ENCODE assay signal across 1 cellular context in the genomic region with DNA sequence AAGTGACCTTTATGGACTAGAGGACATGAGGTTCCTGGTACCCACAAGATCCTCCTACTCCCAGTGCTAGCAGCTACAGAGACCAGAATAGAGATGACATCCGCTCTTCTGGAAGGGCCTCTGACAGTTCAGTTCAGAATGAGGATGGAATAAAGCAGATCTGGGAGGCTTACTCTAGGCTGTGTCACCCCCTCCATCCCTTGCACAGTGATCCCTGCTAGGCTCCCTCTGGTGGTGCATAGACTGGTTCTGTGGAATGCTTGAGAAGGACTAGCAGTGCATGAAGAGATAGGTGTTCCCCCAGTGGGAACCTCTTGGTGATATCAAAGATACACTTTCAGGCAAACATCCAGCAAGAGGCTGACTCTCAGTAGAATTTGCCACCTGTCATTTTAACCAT.
TF ChIP-seq lines count a peak whose summit lies in the region.

No MANE protein-coding gene starts in this region.

TF ChIP-seq in GM23338, 12 proteins besides CTCF, POLR2A, EP300 and RAD21 (continued from another document):
- TF ChIP-seq, protein P1, sequence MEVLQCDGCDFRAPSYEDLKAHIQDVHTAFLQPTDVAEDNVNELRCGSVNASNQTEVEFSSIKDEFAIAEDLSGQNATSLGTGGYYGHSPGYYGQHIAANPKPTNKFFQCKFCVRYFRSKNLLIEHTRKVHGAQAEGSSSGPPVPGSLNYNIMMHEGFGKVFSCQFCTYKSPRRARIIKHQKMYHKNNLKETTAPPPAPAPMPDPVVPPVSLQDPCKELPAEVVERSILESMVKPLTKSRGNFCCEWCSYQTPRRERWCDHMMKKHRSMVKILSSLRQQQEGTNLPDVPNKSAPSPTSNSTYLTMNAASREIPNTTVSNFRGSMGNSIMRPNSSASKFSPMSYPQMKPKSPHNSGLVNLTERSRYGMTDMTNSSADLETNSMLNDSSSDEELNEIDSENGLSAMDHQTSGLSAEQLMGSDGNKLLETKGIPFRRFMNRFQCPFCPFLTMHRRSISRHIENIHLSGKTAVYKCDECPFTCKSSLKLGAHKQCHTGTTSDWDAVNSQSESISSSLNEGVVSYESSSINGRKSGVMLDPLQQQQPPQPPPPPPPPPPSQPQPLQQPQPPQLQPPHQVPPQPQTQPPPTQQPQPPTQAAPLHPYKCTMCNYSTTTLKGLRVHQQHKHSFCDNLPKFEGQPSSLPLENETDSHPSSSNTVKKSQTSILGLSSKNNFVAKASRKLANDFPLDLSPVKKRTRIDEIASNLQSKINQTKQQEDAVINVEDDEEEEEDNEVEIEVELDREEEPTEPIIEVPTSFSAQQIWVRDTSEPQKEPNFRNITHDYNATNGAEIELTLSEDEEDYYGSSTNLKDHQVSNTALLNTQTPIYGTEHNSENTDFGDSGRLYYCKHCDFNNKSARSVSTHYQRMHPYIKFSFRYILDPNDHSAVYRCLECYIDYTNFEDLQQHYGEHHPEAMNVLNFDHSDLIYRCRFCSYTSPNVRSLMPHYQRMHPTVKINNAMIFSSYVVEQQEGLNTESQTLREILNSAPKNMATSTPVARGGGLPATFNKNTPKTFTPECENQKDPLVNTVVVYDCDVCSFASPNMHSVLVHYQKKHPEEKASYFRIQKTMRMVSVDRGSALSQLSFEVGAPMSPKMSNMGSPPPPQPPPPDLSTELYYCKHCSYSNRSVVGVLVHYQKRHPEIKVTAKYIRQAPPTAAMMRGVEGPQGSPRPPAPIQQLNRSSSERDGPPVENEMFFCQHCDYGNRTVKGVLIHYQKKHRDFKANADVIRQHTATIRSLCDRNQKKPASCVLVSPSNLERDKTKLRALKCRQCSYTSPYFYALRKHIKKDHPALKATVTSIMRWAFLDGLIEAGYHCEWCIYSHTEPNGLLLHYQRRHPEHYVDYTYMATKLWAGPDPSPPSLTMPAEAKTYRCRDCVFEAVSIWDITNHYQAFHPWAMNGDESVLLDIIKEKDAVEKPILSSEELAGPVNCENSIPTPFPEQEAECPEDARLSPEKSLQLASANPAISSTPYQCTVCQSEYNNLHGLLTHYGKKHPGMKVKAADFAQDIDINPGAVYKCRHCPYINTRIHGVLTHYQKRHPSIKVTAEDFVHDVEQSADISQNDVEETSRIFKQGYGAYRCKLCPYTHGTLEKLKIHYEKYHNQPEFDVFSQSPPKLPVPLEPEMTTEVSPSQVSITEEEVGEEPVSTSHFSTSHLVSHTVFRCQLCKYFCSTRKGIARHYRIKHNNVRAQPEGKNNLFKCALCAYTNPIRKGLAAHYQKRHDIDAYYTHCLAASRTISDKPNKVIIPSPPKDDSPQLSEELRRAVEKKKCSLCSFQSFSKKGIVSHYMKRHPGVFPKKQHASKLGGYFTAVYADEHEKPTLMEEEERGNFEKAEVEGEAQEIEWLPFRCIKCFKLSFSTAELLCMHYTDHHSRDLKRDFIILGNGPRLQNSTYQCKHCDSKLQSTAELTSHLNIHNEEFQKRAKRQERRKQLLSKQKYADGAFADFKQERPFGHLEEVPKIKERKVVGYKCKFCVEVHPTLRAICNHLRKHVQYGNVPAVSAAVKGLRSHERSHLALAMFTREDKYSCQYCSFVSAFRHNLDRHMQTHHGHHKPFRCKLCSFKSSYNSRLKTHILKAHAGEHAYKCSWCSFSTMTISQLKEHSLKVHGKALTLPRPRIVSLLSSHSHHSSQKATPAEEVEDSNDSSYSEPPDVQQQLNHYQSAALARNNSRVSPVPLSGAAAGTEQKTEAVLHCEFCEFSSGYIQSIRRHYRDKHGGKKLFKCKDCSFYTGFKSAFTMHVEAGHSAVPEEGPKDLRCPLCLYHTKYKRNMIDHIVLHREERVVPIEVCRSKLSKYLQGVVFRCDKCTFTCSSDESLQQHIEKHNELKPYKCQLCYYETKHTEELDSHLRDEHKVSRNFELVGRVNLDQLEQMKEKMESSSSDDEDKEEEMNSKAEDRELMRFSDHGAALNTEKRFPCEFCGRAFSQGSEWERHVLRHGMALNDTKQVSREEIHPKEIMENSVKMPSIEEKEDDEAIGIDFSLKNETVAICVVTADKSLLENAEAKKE (CRISPR knock-in tag; IDR thresholded peaks at IDR 0.05), result no peak
- no peak for TF ChIP-seq STAT1 (IDR thresholded peaks at IDR 0.05; ENCODE audit: unreplicated experiment)
- no peak for TF ChIP-seq JUNB (IDR thresholded peaks at IDR 0.05; ENCODE audit: unreplicated experiment)
- no peak for TF ChIP-seq NANOG (IDR thresholded peaks at IDR 0.05; ENCODE audit: borderline replicate concordance)
- TF ChIP-seq CREB1 (CRISPR knock-in tag; IDR thresholded peaks at IDR 0.05; ENCODE audit: low read depth), result no peak
